In genomic region chr12:52007158-52007921, GRCh38 we compare ENCODE assay signal across 8 cellular contexts. TPM values are rescaled to one million over a fixed set of nuclear protein-coding genes. Genes with fewer than 3 reads are reported as not detected.
DNase-seq lines count a peak whose midpoint lies in the region; ATAC-seq and TF ChIP-seq lines count a peak whose summit lies in the region.

No MANE protein-coding gene starts in this region.

- peaks cover 13 to 24% (median 15%) of the 10 kb centered on the region in 3 donors for H3K4me1 Mint-ChIP-seq in CD8-positive, alpha-beta memory T cell
- peaks cover 46 to 77% of the 10 kb centered on the region in 2 donors for H3K4me1 Mint-ChIP-seq in stimulated activated naive B cell treated with anti-CD40 and anti-IgM and Interleukin-4, amounts not matched to agents 10 μg/mL and 1 μg/mL and 100 μg/mL, for 72 hours

- CTCF ChIA-PET in CD8-positive, alpha-beta memory T cell (lab: Charles Lee) = interaction anchor here (0.8 to 21.9 kb wide), 4 partner anchors 14 to 22 kb away, joined by 4 to 488 read pairs (median 16); no protein-coding TSS in a partner anchor

- H3K9me3 ChIP-seq in CD8-positive, alpha-beta memory T cell (ENCODE audit: low read length) = no peaks in the 10 kb centered on the region
- no peaks in the 10 kb centered on the region for H3K9me3 ChIP-seq in lower lobe of right lung

- peak; percentile 29 to 78 (median 70) for DNase-seq in CD8-positive, alpha-beta memory T cell
- DNase-seq in T-helper 22 cell (ENCODE audit: low read depth) = peak; percentile 48
- DNase-seq in caudate nucleus (lab: John Stamatoyannopoulos, UW) = peak in 6 of 61 donors; percentile 17 to 54 (median 38)
- peak; percentile 70 for DNase-seq in lower lobe of right lung
- DNase-seq in stimulated activated naive B cell treated with anti-CD40 and anti-IgM and Interleukin-4, amounts not matched to agents 10 μg/mL and 1 μg/mL and 100 μg/mL, for 72 hours = peak; percentile 54
- DNase-seq in Kasumi-1 (lab: John Stamatoyannopoulos, UW) = no peak
- no peak for DNase-seq in LoVo (ENCODE audit: low spot score)

- intact Hi-C loops in lower lobe of right lung (cut with DNase I) = no loop called here

- no peak for TF ChIP-seq CTCF in lower lobe of right lung (IDR thresholded peaks at IDR 0.05)

- no peaks in the 10 kb centered on the region for H3K27me3 ChIP-seq in CD8-positive, alpha-beta memory T cell (ENCODE audit: insufficient read depth, low read length, poor library complexity, severe bottlenecking)
- H3K27me3 ChIP-seq in lower lobe of right lung (ENCODE audit: low read depth) = peaks cover 19% of the 10 kb centered on the region

- POLR2A ChIA-PET in CD8-positive, alpha-beta memory T cell (lab: Charles Lee) = interaction anchor here (0.8 to 2.5 kb wide), 4 partner anchors 16 to 35 kb away, joined by 3 to 10 read pairs (median 6); no protein-coding TSS in a partner anchor

- H3K27me3 Mint-ChIP-seq in CD8-positive, alpha-beta memory T cell = peaks cover 5 to 11% of the 10 kb centered on the region in 2 donors
- no peaks in the 10 kb centered on the region for H3K27me3 Mint-ChIP-seq in stimulated activated naive B cell treated with anti-CD40 and anti-IgM and Interleukin-4, amounts not matched to agents 10 μg/mL and 1 μg/mL and 100 μg/mL, for 72 hours

- peak overlapping the region; percentile 67 for H3K27ac ChIP-seq in CD8-positive, alpha-beta memory T cell (ENCODE audit: low read depth, low read length)
- H3K27ac ChIP-seq in caudate nucleus (ENCODE audit: low read depth, low read length) = peak overlapping the region; percentile 86
- peak overlapping the region; percentile 92 for H3K27ac ChIP-seq in lower lobe of right lung

- H3K4me1 ChIP-seq in CD8-positive, alpha-beta memory T cell (ENCODE audit: insufficient read depth, low read length) = peaks cover 19% of the 10 kb centered on the region
- H3K4me1 ChIP-seq in lower lobe of right lung = peaks cover 66% of the 10 kb centered on the region

- ATAC-seq in lower lobe of right lung = peak; percentile 22 to 23
- peak; percentile 22 to 30 for ATAC-seq in stimulated activated naive B cell treated with anti-CD40 and anti-IgM and Interleukin-4, amounts not matched to agents 10 μg/mL and 1 μg/mL and 100 μg/mL, for 72 hours (replicated peaks)
- no peak for ATAC-seq in HG03520 (IDR thresholded peaks at IDR 0.05; ENCODE audit: unreplicated experiment)

- peak overlapping the region; percentile 88 to 93 (median 92) for H3K27ac Mint-ChIP-seq in CD8-positive, alpha-beta memory T cell
- peak overlapping the region; percentile 98 for H3K27ac Mint-ChIP-seq in stimulated activated naive B cell treated with anti-CD40 and anti-IgM and Interleukin-4, amounts not matched to agents 10 μg/mL and 1 μg/mL and 100 μg/mL, for 72 hours

- H3K9me3 Mint-ChIP-seq in CD8-positive, alpha-beta memory T cell = no peaks in the 10 kb centered on the region
- H3K9me3 Mint-ChIP-seq in stimulated activated naive B cell treated with anti-CD40 and anti-IgM and Interleukin-4, amounts not matched to agents 10 μg/mL and 1 μg/mL and 100 μg/mL, for 72 hours = no peaks in the 10 kb centered on the region

- peak overlapping the region; percentile 89 to 95 (median 91) for H3K4me3 Mint-ChIP-seq in CD8-positive, alpha-beta memory T cell
- peak overlapping the region; percentile 96 to 97 for H3K4me3 Mint-ChIP-seq in stimulated activated naive B cell treated with anti-CD40 and anti-IgM and Interleukin-4, amounts not matched to agents 10 μg/mL and 1 μg/mL and 100 μg/mL, for 72 hours

- peaks cover 0 to 20% (median 0%) of the 10 kb centered on the region in 3 donors for H3K36me3 Mint-ChIP-seq in CD8-positive, alpha-beta memory T cell
- peaks cover 13 to 43% of the 10 kb centered on the region in 2 donors for H3K36me3 Mint-ChIP-seq in stimulated activated naive B cell treated with anti-CD40 and anti-IgM and Interleukin-4, amounts not matched to agents 10 μg/mL and 1 μg/mL and 100 μg/mL, for 72 hours

- peaks cover 6% of the 10 kb centered on the region for H3K36me3 ChIP-seq in CD8-positive, alpha-beta memory T cell (ENCODE audit: insufficient read depth, low read length)
- peaks cover 19% of the 10 kb centered on the region for H3K36me3 ChIP-seq in lower lobe of right lung

- H3K4me3 ChIP-seq in CD8-positive, alpha-beta memory T cell (ENCODE audit: low read length) = peak overlapping the region; percentile 71
- peak overlapping the region; percentile 74 for H3K4me3 ChIP-seq in lower lobe of right lung

RNA-seq across cellular contexts. Expression of gene TAMALIN, which starts 0.6 kb away (rescaled TPM):
- total RNA-seq in CD8-positive, alpha-beta memory T cell = 1 to 10 TPM; 7.3 to 8.4 TPM
- 1.4 TPM for polyA plus RNA-seq in CD8-positive, alpha-beta memory T cell
- total RNA-seq in lower lobe of right lung = 85.5 TPM

RNA-seq across cellular contexts. Expression of gene NR4A1, which starts 43.9 kb away (rescaled TPM):
- total RNA-seq in CD8-positive, alpha-beta memory T cell = 10 to 100 TPM; 20.4 to 23.4 TPM
- polyA plus RNA-seq in CD8-positive, alpha-beta memory T cell = 0.84 TPM
- 39.3 TPM for total RNA-seq in lower lobe of right lung

RNA-seq across cellular contexts. Expression of gene ACVR1B, which starts 55.8 kb away (rescaled TPM):
- 1 to 10 TPM; 7.8 to 8.7 TPM for total RNA-seq in CD8-positive, alpha-beta memory T cell
- 1.3 TPM for polyA plus RNA-seq in CD8-positive, alpha-beta memory T cell
- total RNA-seq in lower lobe of right lung = 34.9 TPM

Comparison
In these comparisons a context has a peak if more than half of its experiments do, and no peak if none do; other contexts are left out.
1. DNase-seq: peak in CD8-positive, alpha-beta memory T cell (5 of 5), T-helper 22 cell (single experiment), lower lobe of right lung (single experiment) and stimulated activated naive B cell treated with anti-CD40 and anti-IgM and Interleukin-4, amounts not matched to agents 10 μg/mL and 1 μg/mL and 100 μg/mL, for 72 hours (single experiment); none in Kasumi-1 (0 of 2) and LoVo (single experiment).
2. Peak in every context shown above with its lines, with median percentiles within 50 percentile points of each other: H3K27ac ChIP-seq.